Comparison of ENCODE assay signal across 30 cellular contexts in the genomic region with DNA sequence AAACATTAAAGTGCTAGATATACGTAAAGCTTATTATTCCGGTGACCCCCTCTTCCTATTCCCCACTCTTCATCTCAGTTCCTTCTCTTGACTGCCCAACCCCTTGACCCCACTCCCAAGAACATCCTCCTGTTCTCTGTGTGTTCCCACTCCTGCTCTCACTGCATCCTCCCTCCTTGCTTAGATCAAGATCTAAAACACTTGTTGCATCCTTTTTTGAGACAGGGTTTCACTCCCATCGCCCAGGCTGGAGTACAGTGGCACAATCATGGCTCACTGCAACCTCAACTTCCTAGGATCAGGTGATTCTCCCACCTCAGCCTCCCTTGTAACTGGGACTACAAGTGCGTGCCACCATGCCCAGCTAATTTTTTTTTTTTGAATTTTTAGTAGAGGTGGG. TPM values are rescaled to one million over a fixed set of nuclear protein-coding genes. Genes with fewer than 3 reads are reported as not detected.
DNase-seq lines count a peak whose midpoint lies in the region; TF ChIP-seq lines count a peak whose summit lies in the region.
"Had no signal": no experiment of that assay in that cellular context is flagged by ENCODE, and none has a peak within 500 bp of the region (broad histone marks: within the 10 kb centered on the region; RNA-seq: fewer than 3 reads in every experiment).

No MANE protein-coding gene starts in this region.

- intact Hi-C loops in CD4-positive, alpha-beta memory T cell (cut with micrococcal nuclease), result no loop called here
- intact Hi-C loops in tibial artery (cut with DNase I; ENCODE audit: low total_unique reads), result no loop called here

- H3K4me1 ChIP-seq in CD4-positive, alpha-beta memory T cell (ENCODE audit: insufficient read depth, low read length), result peaks cover 93% of the 10 kb centered on the region
- H3K4me1 ChIP-seq in tibial artery, result peaks cover 5 to 75% (median 66%) of the 10 kb centered on the region in 4 donors
- H3K4me1 ChIP-seq: prostate gland, right lobe of liver had no signal

- POLR2A ChIA-PET in CD4-positive, alpha-beta memory T cell (lab: Charles Lee; ENCODE audit: partially characterized antibody), result interaction anchor here (2.7 to 5.3 kb wide), 3 partner anchors 10 to 13 kb away, joined by 17 to 52 read pairs (median 27); a partner anchor contains a TSS

- CTCF ChIA-PET in CD4-positive, alpha-beta memory T cell (lab: Charles Lee; ENCODE audit: partially characterized antibody), result interaction anchor here (1.5 to 2.9 kb wide), 4 partner anchors 9 to 46 kb away, joined by 4 to 10 read pairs (median 8); a partner anchor contains a TSS

- H3K4me1 Mint-ChIP-seq in CD4-positive, alpha-beta memory T cell, result peaks cover 66 to 92% (median 80%) of the 10 kb centered on the region in 4 donors
- peaks cover 55% of the 10 kb centered on the region for H3K4me1 Mint-ChIP-seq in glutamatergic neuron (ENCODE audit: low read depth, unreplicated experiment)

- H3K27me3 Mint-ChIP-seq in CD4-positive, alpha-beta memory T cell, result no peaks in the 10 kb centered on the region
- H3K27me3 Mint-ChIP-seq in glutamatergic neuron (ENCODE audit: unreplicated experiment), result peaks cover 10% of the 10 kb centered on the region
- H3K27me3 Mint-ChIP-seq: B cell had no signal

- peak overlapping the region; percentile 28 for H3K27ac ChIP-seq in CD4-positive, alpha-beta memory T cell (ENCODE audit: low read depth, low read length)
- H3K27ac ChIP-seq in WERI-Rb-1 (peak overlapping the region; percentile 78), tibial artery (peak overlapping the region; percentile 80 to 82)
- H3K27ac ChIP-seq: colonic mucosa, GM23248, prostate gland, right lobe of liver had no signal

- H3K4me3 Mint-ChIP-seq in CD4-positive, alpha-beta memory T cell, result peak overlapping the region in 3 of 8 donors; percentile 47 to 73 (median 57)
- H3K4me3 Mint-ChIP-seq in glutamatergic neuron (ENCODE audit: unreplicated experiment), result no peak overlapping the region
- H3K4me3 Mint-ChIP-seq: B cell had no signal

- peak overlapping the region; percentile 18 to 88 (median 79) for H3K27ac Mint-ChIP-seq in CD4-positive, alpha-beta memory T cell
- peak overlapping the region; percentile 81 for H3K27ac Mint-ChIP-seq in glutamatergic neuron (ENCODE audit: unreplicated experiment)

- H3K9me3 ChIP-seq in CD4-positive, alpha-beta memory T cell (ENCODE audit: control insufficient read depth in 1 of 2, low read length in 2 of 2), result no peaks in the 10 kb centered on the region
- H3K9me3 ChIP-seq in WERI-Rb-1 (ENCODE audit: severe bottlenecking) (no peaks in the 10 kb centered on the region), tibial artery (no peaks in the 10 kb centered on the region)
- H3K9me3 ChIP-seq: ascending aorta, colonic mucosa, heart left ventricle, prostate gland, right lobe of liver had no signal

- H3K4me3 ChIP-seq in CD4-positive, alpha-beta memory T cell (ENCODE audit: low read length in 2 of 2), result no peak overlapping the region
- no peak overlapping the region for H3K4me3 ChIP-seq in WERI-Rb-1 (ENCODE audit: low read depth, low read length)
- H3K4me3 ChIP-seq in tibial artery, result no peak overlapping the region
- H3K4me3 ChIP-seq: ascending aorta, colonic mucosa, GM23248, heart left ventricle, prostate gland, right lobe of liver had no signal

- no peak for DNase-seq in CD4-positive, alpha-beta memory T cell
- DNase-seq in WERI-Rb-1 (no peak), glutamatergic neuron (no peak), tibial artery (no peak), ecto neural progenitor cell (ENCODE audit: low spot score) (no peak), HUDEP-2 (lab: John Stamatoyannopoulos, UW; ENCODE audit: unreplicated experiment in 76 of 76) (no peak)
- no peak for DNase-seq in stimulated activated CD4-positive, alpha-beta T cell treated with anti-CD3 and anti-CD28 coated beads, Interleukin-12 subunit alpha, Interleukin-12 subunit beta, amount 100 ng/mL, for 4 hours
- DNase-seq: ACHN; activated CD4-positive, CD25-positive, alpha-beta regulatory T cell treated with anti-CD3 and anti-CD28 coated beads, Interleukin-2, amount 50 U/mL, for 72 hours; activated T-cell treated with anti-CD3 and anti-CD28 coated beads, Interleukin-2, amount 50 U/mL, for 1 hour; Calu3; colonic mucosa; effector memory CD4-positive, alpha-beta T cell; erythroblast; foreskin fibroblast; GM23248; heart left ventricle; Kasumi-1; kidney; NCI-H1417 treated with DMSO at 0.1 percent for 48 hours; NCI-H2081 treated with DMSO at 0.1 percent for 48 hours; NCI-H2227 treated with DMSO at 0.1 percent for 48 hours; NCI-H526 treated with DMSO at 0.1 percent for 48 hours; right lobe of liver; Right ventricle myocardium superior; stimulated activated CD4-positive, alpha-beta T cell treated with anti-CD3 and anti-CD28 coated beads, Interleukin-4, amount 100 ng/mL, for 1 hour; substantia nigra had no signal

- no peak for TF ChIP-seq CTCF in WERI-Rb-1 (IDR thresholded peaks at IDR 0.05; ENCODE audit: low read depth, low read length)
- TF ChIP-seq CTCF in glutamatergic neuron (IDR thresholded peaks at IDR 0.05; ENCODE audit: partially characterized antibody, unreplicated experiment), result no peak
- TF ChIP-seq CTCF in tibial artery (IDR thresholded peaks at IDR 0.05), result no peak

- H3K36me3 ChIP-seq in CD4-positive, alpha-beta memory T cell (ENCODE audit: insufficient read depth, low read length), result peaks cover 7% of the 10 kb centered on the region
- H3K36me3 ChIP-seq in WERI-Rb-1, result no peaks in the 10 kb centered on the region
- peaks cover 0 to 5% (median 4%) of the 10 kb centered on the region in 3 donors for H3K36me3 ChIP-seq in tibial artery
- H3K36me3 ChIP-seq: colonic mucosa, prostate gland, right lobe of liver had no signal

- peaks cover 32 to 73% of the 10 kb centered on the region in 2 donors for H3K36me3 Mint-ChIP-seq in CD4-positive, alpha-beta memory T cell
- no peaks in the 10 kb centered on the region for H3K36me3 Mint-ChIP-seq in glutamatergic neuron (ENCODE audit: unreplicated experiment)

- no peaks in the 10 kb centered on the region for H3K9me3 Mint-ChIP-seq in CD4-positive, alpha-beta memory T cell
- peaks cover 10% of the 10 kb centered on the region for H3K9me3 Mint-ChIP-seq in glutamatergic neuron (ENCODE audit: unreplicated experiment)

- no peaks in the 10 kb centered on the region for H3K27me3 ChIP-seq in CD4-positive, alpha-beta memory T cell (ENCODE audit: insufficient read depth, low read length)
- H3K27me3 ChIP-seq in WERI-Rb-1 (ENCODE audit: insufficient read depth, low read depth, severe bottlenecking) (no peaks in the 10 kb centered on the region), tibial artery (no peaks in the 10 kb centered on the region)
- H3K27me3 ChIP-seq: ascending aorta, colonic mucosa, heart left ventricle, right lobe of liver had no signal

RNA-seq across cellular contexts. Expression of a gene that starts 13.5 kb away (rescaled TPM):
- total RNA-seq in CD4-positive, alpha-beta memory T cell, result 10 to 100 TPM; 97.2 to 98.6 TPM
- 10 to 100 TPM; 14.8 to 41.7 TPM for polyA plus RNA-seq in CD4-positive, alpha-beta memory T cell
- 17.4 TPM for total RNA-seq in glutamatergic neuron (ENCODE audit: unreplicated experiment)

Comparison
In these comparisons a context has a peak if more than half of its experiments do, and no peak if none do; other contexts are left out.
1. H3K27ac ChIP-seq: peak in every context shown above with its lines; median percentile 81 in tibial artery; 78 in WERI-Rb-1; 28 in CD4-positive, alpha-beta memory T cell.